16 cellular contexts compared by ENCODE assay signal in the genomic region with DNA sequence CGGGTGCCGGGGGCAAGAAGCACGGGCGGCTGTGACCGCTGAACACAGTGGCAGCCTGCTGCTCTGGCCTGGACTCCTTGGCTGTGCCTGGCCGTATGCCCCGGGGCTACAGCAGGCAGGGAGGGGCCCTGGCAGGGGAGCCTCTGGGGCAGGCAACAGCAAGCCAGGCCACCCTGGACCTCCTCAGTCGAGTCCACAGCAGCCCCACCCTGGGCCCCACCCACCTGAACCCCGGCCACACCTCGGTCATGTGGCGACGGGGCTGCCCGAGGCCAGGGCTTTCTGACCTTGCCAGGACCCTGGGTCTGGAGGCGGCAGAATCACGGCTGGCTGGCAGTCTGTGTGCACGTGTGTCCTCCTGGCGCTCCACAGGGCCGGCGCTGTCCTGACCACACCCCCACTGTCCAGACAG. TPM values are rescaled to one million over a fixed set of nuclear protein-coding genes. Genes with fewer than 3 reads are reported as not detected.
DNase-seq lines count a peak whose midpoint lies in the region; ATAC-seq and TF ChIP-seq lines count a peak whose summit lies in the region.
"Had no signal": no experiment of that assay in that cellular context is flagged by ENCODE, and none has a peak within 500 bp of the region (broad histone marks: within the 10 kb centered on the region; RNA-seq: fewer than 3 reads in every experiment).

No MANE protein-coding gene starts in this region.

- DNase-seq in AG20443 (ENCODE audit: low spot score) (peak; percentile 56), NT2/D1 (ENCODE audit: low read depth, low spot score) (no peak), adipocyte (ENCODE audit: low read depth) (peak; percentile 46), left ventricle myocardium superior (peak; percentile 79), neural progenitor cell (ENCODE audit: low spot score) (no peak)
- DNase-seq in stimulated activated CD4-positive, alpha-beta T cell treated with anti-CD3 and anti-CD28 coated beads, Interleukin-4, amount 100 ng/mL, for 1 hour, result no peak
- no peak for DNase-seq in activated T-cell treated with anti-CD3 and anti-CD28 coated beads, Interleukin-2, amount 50 U/mL, for 24 hours
- DNase-seq: Caco-2; CD4-positive, CD25-positive, alpha-beta regulatory T cell; DMS153; MG63; NCI-H1105; NCI-H1694 treated with DMSO at 0.1 percent for 48 hours; NCI-H345; NCI-H526 had no signal

- H2AFZ ChIP-seq in neural progenitor cell (replicated peaks), result no peak overlapping the region

- H3K27ac Mint-ChIP-seq in neural progenitor cell, result no peak overlapping the region
- H3K27ac Mint-ChIP-seq in activated T-cell treated with anti-CD3 and anti-CD28 coated beads, Interleukin-2, amount 50 U/mL, for 24 hours, result no peak overlapping the region
- H3K27ac Mint-ChIP-seq: CD4-positive, CD25-positive, alpha-beta regulatory T cell had no signal

- H3K9ac ChIP-seq in NT2/D1 (ENCODE audit: insufficient read length, low read depth), result peak overlapping the region; percentile 21
- H3K9ac ChIP-seq in adipocyte (ENCODE audit: low read length), result no peak overlapping the region
- no peak overlapping the region for H3K9ac ChIP-seq in neural progenitor cell

- no peaks in the 10 kb centered on the region for H3K79me2 ChIP-seq in neural progenitor cell (ENCODE audit: low read depth)

- intact Hi-C loops in left ventricle myocardium superior (cut with micrococcal nuclease), result no loop called here

- H3K36me3 ChIP-seq in NT2/D1 (ENCODE audit: insufficient read depth, insufficient read length, low read length) (peaks cover 42% of the 10 kb centered on the region), adipocyte (ENCODE audit: control insufficient read depth, insufficient read depth, low read length, severe bottlenecking) (no peaks in the 10 kb centered on the region), neural progenitor cell (no peaks in the 10 kb centered on the region)
- H3K36me3 ChIP-seq: MG63 had no signal

- no peak overlapping the region for H3K27ac ChIP-seq in neural progenitor cell

- H4K20me1 ChIP-seq in neural progenitor cell (ENCODE audit: low read depth), result no peaks in the 10 kb centered on the region

- ATAC-seq in left ventricle myocardium superior (peak; percentile 88), HG02763 (IDR thresholded peaks at IDR 0.05; ENCODE audit: unreplicated experiment) (no peak)

- peaks cover 5% of the 10 kb centered on the region for H3F3A ChIP-seq in neural progenitor cell (ENCODE audit: low read depth)

- H3K4me2 ChIP-seq in neural progenitor cell, result no peak overlapping the region

- H3K4me3 ChIP-seq in NT2/D1 (ENCODE audit: insufficient read length, low read depth), result no peak overlapping the region
- no peak overlapping the region for H3K4me3 ChIP-seq in adipocyte (ENCODE audit: low read length)
- H3K4me3 ChIP-seq in neural progenitor cell, result no peak overlapping the region
- H3K4me3 ChIP-seq: MG63 had no signal

- H3K4me1 ChIP-seq in NT2/D1 (ENCODE audit: insufficient read depth, insufficient read length), result peaks cover 29% of the 10 kb centered on the region
- peaks cover 17% of the 10 kb centered on the region for H3K4me1 ChIP-seq in adipocyte (ENCODE audit: control insufficient read depth, insufficient read depth, low read length)
- no peaks in the 10 kb centered on the region for H3K4me1 ChIP-seq in neural progenitor cell
- H3K4me1 ChIP-seq: Caco-2 had no signal

- no peak for TF ChIP-seq CTCF in neural progenitor cell (IDR thresholded peaks at IDR 0.05)

- H3K27me3 Mint-ChIP-seq in neural progenitor cell (ENCODE audit: insufficient read depth, low read depth), result peaks cover 9% of the 10 kb centered on the region
- H3K27me3 Mint-ChIP-seq in activated T-cell treated with anti-CD3 and anti-CD28 coated beads, Interleukin-2, amount 50 U/mL, for 24 hours, result peaks cover 3% of the 10 kb centered on the region
- H3K27me3 Mint-ChIP-seq: CD4-positive, CD25-positive, alpha-beta regulatory T cell had no signal

- peaks cover 4% of the 10 kb centered on the region for H3K4me1 Mint-ChIP-seq in neural progenitor cell
- peaks cover 2% of the 10 kb centered on the region for H3K4me1 Mint-ChIP-seq in activated T-cell treated with anti-CD3 and anti-CD28 coated beads, Interleukin-2, amount 50 U/mL, for 24 hours (ENCODE audit: low read depth)

- H3K36me3 Mint-ChIP-seq in neural progenitor cell, result no peaks in the 10 kb centered on the region
- no peaks in the 10 kb centered on the region for H3K36me3 Mint-ChIP-seq in activated T-cell treated with anti-CD3 and anti-CD28 coated beads, Interleukin-2, amount 50 U/mL, for 24 hours (ENCODE audit: low read depth)
- H3K36me3 Mint-ChIP-seq: CD4-positive, CD25-positive, alpha-beta regulatory T cell had no signal

- no peaks in the 10 kb centered on the region for H3K9me3 Mint-ChIP-seq in neural progenitor cell
- no peaks in the 10 kb centered on the region for H3K9me3 Mint-ChIP-seq in activated T-cell treated with anti-CD3 and anti-CD28 coated beads, Interleukin-2, amount 50 U/mL, for 24 hours
- H3K9me3 Mint-ChIP-seq: CD4-positive, CD25-positive, alpha-beta regulatory T cell had no signal

- H3K9me3 ChIP-seq in NT2/D1 (ENCODE audit: insufficient read depth, low read length) (no peaks in the 10 kb centered on the region), adipocyte (ENCODE audit: control insufficient read depth, low read length) (no peaks in the 10 kb centered on the region), neural progenitor cell (ENCODE audit: low read depth) (no peaks in the 10 kb centered on the region)
- H3K9me3 ChIP-seq: Caco-2 had no signal

- no peaks in the 10 kb centered on the region for H3K27me3 ChIP-seq in NT2/D1 (ENCODE audit: insufficient read depth, insufficient read length)
- H3K27me3 ChIP-seq in adipocyte (replicated peaks; ENCODE audit: control insufficient read depth, insufficient read depth, low read length), result peaks cover 21% of the 10 kb centered on the region
- peaks cover 3% of the 10 kb centered on the region for H3K27me3 ChIP-seq in neural progenitor cell
- H3K27me3 ChIP-seq: MG63 had no signal

- no peak overlapping the region for H3K4me3 Mint-ChIP-seq in neural progenitor cell
- no peak overlapping the region for H3K4me3 Mint-ChIP-seq in activated T-cell treated with anti-CD3 and anti-CD28 coated beads, Interleukin-2, amount 50 U/mL, for 24 hours
- H3K4me3 Mint-ChIP-seq: CD4-positive, CD25-positive, alpha-beta regulatory T cell had no signal

RNA-seq across cellular contexts. Expression of a gene that starts 8.7 kb away (rescaled TPM):
- 0.50 TPM for total RNA-seq in left ventricle myocardium superior
- 1.0 and 3.3 TPM in 2 replicates for total RNA-seq in neural progenitor cell (ENCODE audit: low replicate concordance)

RNA-seq across cellular contexts. Expression of a gene that starts 18.0 kb away (rescaled TPM):
- total RNA-seq in left ventricle myocardium superior (9.4 TPM), neural progenitor cell (ENCODE audit: low replicate concordance) (2.6 and 5.1 TPM in 2 replicates)

RNA-seq across cellular contexts. Expression of a gene that starts 30.7 kb away (rescaled TPM):
- total RNA-seq in left ventricle myocardium superior (1,297 TPM), neural progenitor cell (ENCODE audit: low replicate concordance) (78.6 and 108 TPM in 2 replicates)

RNA-seq across cellular contexts. Expression of a gene that starts 31.4 kb away (rescaled TPM):
- 0.67 TPM for total RNA-seq in left ventricle myocardium superior
- total RNA-seq in neural progenitor cell (ENCODE audit: low replicate concordance), result 4.6 and 7.0 TPM in 2 replicates

Comparison
In these comparisons a context has a peak if more than half of its experiments do, and no peak if none do; other contexts are left out.
1. DNase-seq: peak in AG20443 (single experiment), adipocyte (single experiment) and left ventricle myocardium superior (single experiment); none in NT2/D1 (single experiment), neural progenitor cell (single experiment), stimulated activated CD4-positive, alpha-beta T cell treated with anti-CD3 and anti-CD28 coated beads, Interleukin-4, amount 100 ng/mL, for 1 hour (single experiment) and activated T-cell treated with anti-CD3 and anti-CD28 coated beads, Interleukin-2, amount 50 U/mL, for 24 hours (single experiment).
2. RNA of a gene that starts 30.7 kb away (total RNA-seq): 1,297 TPM in left ventricle myocardium superior (single experiment); 78.6 to 108 TPM in neural progenitor cell; every median in the first group is over 10 times any median in the second.